Comparison of ENCODE assay signal across 19 cellular contexts in the genomic region with DNA sequence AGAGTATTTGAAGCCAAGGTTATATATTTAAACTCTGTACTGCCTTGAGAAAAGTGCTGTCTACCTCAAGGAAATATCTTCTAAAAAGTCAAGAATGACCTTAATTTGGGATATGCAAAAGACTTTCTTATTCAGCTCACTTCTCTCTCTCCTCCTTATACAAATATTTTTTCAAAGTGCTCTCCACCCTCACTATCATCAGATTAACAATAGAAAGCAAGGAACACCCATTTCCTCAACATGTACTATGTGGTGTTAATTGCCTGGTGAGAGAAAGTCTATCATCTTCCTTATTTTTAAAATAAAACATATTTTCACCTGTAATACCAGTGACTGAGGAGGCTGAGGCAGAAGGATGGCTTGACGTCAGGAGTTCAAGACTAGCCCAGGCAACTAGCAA.
"Had no signal": no experiment of that assay in that cellular context is flagged by ENCODE, and none has a peak within 500 bp of the region (broad histone marks: within the 10 kb centered on the region; RNA-seq: fewer than 3 reads in every experiment).

No MANE protein-coding gene starts in this region.

- H3K27ac ChIP-seq: brain microvascular endothelial cell, coronary artery, esophagus squamous epithelium, right atrium auricular region had no signal

- H3K27me3 Mint-ChIP-seq: activated naive CD8-positive, alpha-beta T cell treated with anti-CD3 and anti-CD28 coated beads, Interleukin-2, amount 10 ng/mL, durations not matched to agents 7 days and 5 days; central memory CD8-positive, alpha-beta T cell; progenitor cell of endocrine pancreas; T-helper 17 cell; type B pancreatic cell had no signal

- H3K4me3 Mint-ChIP-seq: activated naive CD8-positive, alpha-beta T cell treated with anti-CD3 and anti-CD28 coated beads, Interleukin-2, amount 10 ng/mL, durations not matched to agents 7 days and 5 days; nephron; T-helper 17 cell; type B pancreatic cell had no signal

- H3K36me3 Mint-ChIP-seq: type B pancreatic cell had no signal

- H3K27me3 ChIP-seq: brain microvascular endothelial cell, esophagus squamous epithelium, right atrium auricular region had no signal

- H3K36me3 ChIP-seq: brain microvascular endothelial cell, esophagus squamous epithelium, right atrium auricular region had no signal

- H3K4me1 ChIP-seq: right atrium auricular region had no signal

- H3K9me3 ChIP-seq: esophagus squamous epithelium, right atrium auricular region had no signal

- H3K27ac Mint-ChIP-seq: nephron, progenitor cell of endocrine pancreas, type B pancreatic cell had no signal

- H3K9me3 Mint-ChIP-seq: activated naive CD8-positive, alpha-beta T cell treated with anti-CD3 and anti-CD28 coated beads, Interleukin-2, amount 10 ng/mL, durations not matched to agents 7 days and 5 days; central memory CD8-positive, alpha-beta T cell; nephron; type B pancreatic cell had no signal

- H3K4me1 Mint-ChIP-seq: nephron had no signal

- H3K4me3 ChIP-seq: coronary artery, esophagus squamous epithelium, right atrium auricular region, skin epidermis had no signal

- DNase-seq: activated CD4-positive, alpha-beta T cell treated with anti-CD3 and anti-CD28 coated beads, Interleukin-2, amount 50 U/mL, for 4 hours; activated naive CD8-positive, alpha-beta T cell treated with anti-CD3 and anti-CD28 coated beads, Interleukin-2, amount 10 ng/mL, durations not matched to agents 7 days and 5 days; anterior cingulate cortex; esophagus squamous epithelium; hypothalamus; mesendoderm; occipital lobe; stimulated activated CD4-positive, alpha-beta T cell treated with anti-CD3 and anti-CD28 coated beads, Interleukin-15, amount 100 ng/mL, for 24 hours; stimulated activated CD4-positive, alpha-beta T cell treated with anti-CD3 and anti-CD28 coated beads, Interleukin-4, amount 100 ng/mL, for 1 hour; stimulated activated naive CD4-positive, alpha-beta T cell; T-helper 17 cell had no signal
